Comparison of ENCODE assay signal across 8 cellular contexts in the genomic region with DNA sequence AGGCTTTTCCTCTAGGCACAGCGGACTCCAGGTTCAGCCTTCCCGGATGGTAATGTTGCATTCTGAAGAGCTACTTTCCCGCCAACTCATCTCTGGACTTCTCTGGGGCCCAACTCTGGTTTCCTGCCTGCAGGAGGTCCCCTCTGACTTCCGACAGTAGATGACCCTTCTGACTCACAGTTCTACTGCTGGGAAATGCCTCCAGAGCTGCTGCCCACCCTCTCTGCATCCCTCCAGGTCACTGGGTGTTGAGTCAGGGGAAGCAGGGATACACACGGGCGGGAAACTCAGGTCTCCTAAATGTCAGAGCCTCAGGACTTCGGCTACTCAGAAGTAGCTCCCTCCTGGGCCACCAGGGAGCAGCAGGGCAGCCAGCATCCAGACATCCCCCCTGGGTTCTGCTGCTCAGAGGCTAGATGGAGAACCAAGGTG.
A peak's percentile ranks its signal among the peaks of the same experiment; 100 is the strongest.
DNase-seq lines count a peak whose midpoint lies in the region; ATAC-seq, FAIRE-seq and TF ChIP-seq lines count a peak whose summit lies in the region.

No MANE protein-coding gene starts in this region.

- no peak for FAIRE-seq in D721Med (lab: Jason Lieb, UNC)

- DNase-seq in D721Med (ENCODE audit: insufficient read length, low spot score) (no peak), HCEC 1CT (peak; percentile 50), islet precursor cell (peak; percentile 90), HPDE6-E6E7 (ENCODE audit: extremely low spot score) (no peak), KG1 (lab: John Stamatoyannopoulos, UW) (no peak), foreskin melanocyte (no peak)

- peak; percentile 38 for ATAC-seq in SK-N-SH treated with all-trans-retinoic acid at 6 μM for 48 hours
- no peak for ATAC-seq in HG02840 (IDR thresholded peaks at IDR 0.05; ENCODE audit: low FRiP score, unreplicated experiment)

- peak; percentile 52 for TF ChIP-seq CTCF in D721Med (IDR thresholded peaks at IDR 0.05; ENCODE audit: insufficient read depth, missing control alignments)

TF ChIP-seq in SK-N-SH treated with all-trans-retinoic acid at 6 μM for 48 hours, 23 proteins besides CTCF, POLR2A, EP300 and RAD21:
- TF ChIP-seq GLIS3 (CRISPR knock-in tag; IDR thresholded peaks at IDR 0.05) (no peak), TCF4 (CRISPR knock-in tag; IDR thresholded peaks at IDR 0.05; ENCODE audit: borderline replicate concordance) (no peak), RARB (CRISPR knock-in tag; IDR thresholded peaks at IDR 0.05) (no peak), ISL1 (CRISPR knock-in tag; IDR thresholded peaks at IDR 0.05) (no peak), BACH2 (CRISPR knock-in tag; IDR thresholded peaks at IDR 0.05; ENCODE audit: borderline replicate concordance) (no peak), ZC3H10 (CRISPR knock-in tag; IDR thresholded peaks at IDR 0.05) (no peak), ZNF70 (CRISPR knock-in tag; IDR thresholded peaks at IDR 0.05) (no peak), PPARA (CRISPR knock-in tag; IDR thresholded peaks at IDR 0.05; ENCODE audit: borderline replicate concordance) (no peak), TOX (CRISPR knock-in tag; IDR thresholded peaks at IDR 0.05; ENCODE audit: borderline replicate concordance) (no peak)
- TF ChIP-seq, protein P1, sequence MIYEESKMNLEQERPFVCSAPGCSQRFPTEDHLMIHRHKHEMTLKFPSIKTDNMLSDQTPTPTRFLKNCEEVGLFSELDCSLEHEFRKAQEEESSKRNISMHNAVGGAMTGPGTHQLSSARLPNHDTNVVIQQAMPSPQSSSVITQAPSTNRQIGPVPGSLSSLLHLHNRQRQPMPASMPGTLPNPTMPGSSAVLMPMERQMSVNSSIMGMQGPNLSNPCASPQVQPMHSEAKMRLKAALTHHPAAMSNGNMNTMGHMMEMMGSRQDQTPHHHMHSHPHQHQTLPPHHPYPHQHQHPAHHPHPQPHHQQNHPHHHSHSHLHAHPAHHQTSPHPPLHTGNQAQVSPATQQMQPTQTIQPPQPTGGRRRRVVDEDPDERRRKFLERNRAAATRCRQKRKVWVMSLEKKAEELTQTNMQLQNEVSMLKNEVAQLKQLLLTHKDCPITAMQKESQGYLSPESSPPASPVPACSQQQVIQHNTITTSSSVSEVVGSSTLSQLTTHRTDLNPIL (CRISPR knock-in tag; IDR thresholded peaks at IDR 0.05; ENCODE audit: low read depth), result no peak
- TF ChIP-seq, protein P2, sequence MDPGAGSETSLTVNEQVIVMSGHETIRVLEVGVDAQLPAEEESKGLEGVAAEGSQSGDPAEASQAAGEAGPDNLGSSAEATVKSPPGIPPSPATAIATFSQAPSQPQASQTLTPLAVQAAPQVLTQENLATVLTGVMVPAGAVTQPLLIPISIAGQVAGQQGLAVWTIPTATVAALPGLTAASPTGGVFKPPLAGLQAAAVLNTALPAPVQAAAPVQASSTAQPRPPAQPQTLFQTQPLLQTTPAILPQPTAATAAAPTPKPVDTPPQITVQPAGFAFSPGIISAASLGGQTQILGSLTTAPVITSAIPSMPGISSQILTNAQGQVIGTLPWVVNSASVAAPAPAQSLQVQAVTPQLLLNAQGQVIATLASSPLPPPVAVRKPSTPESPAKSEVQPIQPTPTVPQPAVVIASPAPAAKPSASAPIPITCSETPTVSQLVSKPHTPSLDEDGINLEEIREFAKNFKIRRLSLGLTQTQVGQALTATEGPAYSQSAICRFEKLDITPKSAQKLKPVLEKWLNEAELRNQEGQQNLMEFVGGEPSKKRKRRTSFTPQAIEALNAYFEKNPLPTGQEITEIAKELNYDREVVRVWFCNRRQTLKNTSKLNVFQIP (CRISPR knock-in tag; IDR thresholded peaks at IDR 0.05; ENCODE audit: borderline replicate concordance, low read depth), result no peak
- TF ChIP-seq, protein P3, sequence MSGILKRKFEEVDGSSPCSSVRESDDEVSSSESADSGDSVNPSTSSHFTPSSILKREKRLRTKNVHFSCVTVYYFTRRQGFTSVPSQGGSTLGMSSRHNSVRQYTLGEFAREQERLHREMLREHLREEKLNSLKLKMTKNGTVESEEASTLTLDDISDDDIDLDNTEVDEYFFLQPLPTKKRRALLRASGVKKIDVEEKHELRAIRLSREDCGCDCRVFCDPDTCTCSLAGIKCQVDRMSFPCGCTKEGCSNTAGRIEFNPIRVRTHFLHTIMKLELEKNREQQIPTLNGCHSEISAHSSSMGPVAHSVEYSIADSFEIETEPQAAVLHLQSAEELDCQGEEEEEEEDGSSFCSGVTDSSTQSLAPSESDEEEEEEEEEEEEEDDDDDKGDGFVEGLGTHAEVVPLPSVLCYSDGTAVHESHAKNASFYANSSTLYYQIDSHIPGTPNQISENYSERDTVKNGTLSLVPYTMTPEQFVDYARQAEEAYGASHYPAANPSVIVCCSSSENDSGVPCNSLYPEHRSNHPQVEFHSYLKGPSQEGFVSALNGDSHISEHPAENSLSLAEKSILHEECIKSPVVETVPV (CRISPR knock-in tag; IDR thresholded peaks at IDR 0.05), result no peak
- TF ChIP-seq, protein P4, sequence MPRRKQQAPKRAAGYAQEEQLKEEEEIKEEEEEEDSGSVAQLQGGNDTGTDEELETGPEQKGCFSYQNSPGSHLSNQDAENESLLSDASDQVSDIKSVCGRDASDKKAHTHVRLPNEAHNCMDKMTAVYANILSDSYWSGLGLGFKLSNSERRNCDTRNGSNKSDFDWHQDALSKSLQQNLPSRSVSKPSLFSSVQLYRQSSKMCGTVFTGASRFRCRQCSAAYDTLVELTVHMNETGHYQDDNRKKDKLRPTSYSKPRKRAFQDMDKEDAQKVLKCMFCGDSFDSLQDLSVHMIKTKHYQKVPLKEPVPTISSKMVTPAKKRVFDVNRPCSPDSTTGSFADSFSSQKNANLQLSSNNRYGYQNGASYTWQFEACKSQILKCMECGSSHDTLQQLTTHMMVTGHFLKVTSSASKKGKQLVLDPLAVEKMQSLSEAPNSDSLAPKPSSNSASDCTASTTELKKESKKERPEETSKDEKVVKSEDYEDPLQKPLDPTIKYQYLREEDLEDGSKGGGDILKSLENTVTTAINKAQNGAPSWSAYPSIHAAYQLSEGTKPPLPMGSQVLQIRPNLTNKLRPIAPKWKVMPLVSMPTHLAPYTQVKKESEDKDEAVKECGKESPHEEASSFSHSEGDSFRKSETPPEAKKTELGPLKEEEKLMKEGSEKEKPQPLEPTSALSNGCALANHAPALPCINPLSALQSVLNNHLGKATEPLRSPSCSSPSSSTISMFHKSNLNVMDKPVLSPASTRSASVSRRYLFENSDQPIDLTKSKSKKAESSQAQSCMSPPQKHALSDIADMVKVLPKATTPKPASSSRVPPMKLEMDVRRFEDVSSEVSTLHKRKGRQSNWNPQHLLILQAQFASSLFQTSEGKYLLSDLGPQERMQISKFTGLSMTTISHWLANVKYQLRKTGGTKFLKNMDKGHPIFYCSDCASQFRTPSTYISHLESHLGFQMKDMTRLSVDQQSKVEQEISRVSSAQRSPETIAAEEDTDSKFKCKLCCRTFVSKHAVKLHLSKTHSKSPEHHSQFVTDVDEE (CRISPR knock-in tag; IDR thresholded peaks at IDR 0.05), result no peak

Comparison
In these comparisons a context has a peak if more than half of its experiments do, and no peak if none do; other contexts are left out.
1. DNase-seq: peak in HCEC 1CT (single experiment) and islet precursor cell (single experiment); none in D721Med (single experiment), HPDE6-E6E7 (single experiment), KG1 (single experiment) and foreskin melanocyte (single experiment).